ENCODE assay signal across 24 cellular contexts in genomic region chr1:56436338-56436695, GRCh38.
DNase-seq lines count a peak whose midpoint lies in the region; ATAC-seq and TF ChIP-seq lines count a peak whose summit lies in the region.
"Had no signal": no experiment of that assay in that cellular context is flagged by ENCODE, and none has a peak within 500 bp of the region (broad histone marks: within the 10 kb centered on the region; RNA-seq: fewer than 3 reads in every experiment).

No MANE protein-coding gene starts in this region.

- H3K9ac ChIP-seq in HUES64 (ENCODE audit: low read depth, low read length) (no peak overlapping the region; the same call in 1 of the 2 replicates), mammary epithelial cell (ENCODE audit: insufficient read depth, low read length) (no peak overlapping the region)

- H3K4me3 ChIP-seq in HUES64 (ENCODE audit: low read length) (peak overlapping the region; percentile 9; the same call in 1 of the 2 replicates), dorsolateral prefrontal cortex (peak overlapping the region in 5 of 59 donors; percentile 2 to 38 (median 14)), mammary epithelial cell (replicated peaks in 1 of 3; ENCODE audit: insufficient read depth in 1 of 3, low read depth in 2 of 3, low read length in 3 of 3) (no peak overlapping the region)
- H3K4me3 ChIP-seq: breast epithelium, colonic mucosa, gastroesophageal sphincter, lung, right atrium auricular region had no signal

- dilution Hi-C loops in mammary epithelial cell (cut with HindIII; ENCODE audit: low sequenced_read_pairs), result no loop called here

- H4K20me1 ChIP-seq in mammary epithelial cell (ENCODE audit: insufficient read depth, low read length), result no peaks in the 10 kb centered on the region

- H2AFZ ChIP-seq in mammary epithelial cell (ENCODE audit: low read depth, low read length), result no peak overlapping the region

- no peaks in the 10 kb centered on the region for H3K27me3 Mint-ChIP-seq in memory B cell
- H3K27me3 Mint-ChIP-seq: activated CD4-positive, alpha-beta T cell treated with anti-CD3 and anti-CD28 coated beads, Interleukin-2, amount 10 ng/mL, durations not matched to agents 24 days and 14 days had no signal

- ATAC-seq in memory B cell (ENCODE audit: low read depth), result no peak
- ATAC-seq: activated T-cell treated with anti-CD3 and anti-CD28 coated beads, Interleukin-2, amount 50 U/mL, for 72 hours; gastroesophageal sphincter; PC-3; Right ventricle myocardium inferior had no signal

- peaks cover 28% of the 10 kb centered on the region for H3K27me3 ChIP-seq in HUES64 (ENCODE audit: insufficient read depth, low read length)
- H3K27me3 ChIP-seq in dorsolateral prefrontal cortex, result peaks cover 0 to 2% (median 0%) of the 10 kb centered on the region in 45 donors
- H3K27me3 ChIP-seq in mammary epithelial cell (ENCODE audit: insufficient read depth, low read length), result no peaks in the 10 kb centered on the region
- H3K27me3 ChIP-seq: breast epithelium, colonic mucosa, gastroesophageal sphincter, right atrium auricular region had no signal

- peak overlapping the region; percentile 33 for H3K27ac Mint-ChIP-seq in memory B cell
- H3K27ac Mint-ChIP-seq: activated CD4-positive, alpha-beta T cell treated with anti-CD3 and anti-CD28 coated beads, Interleukin-2, amount 10 ng/mL, durations not matched to agents 24 days and 14 days; activated T-cell treated with anti-CD3 and anti-CD28 coated beads, Interleukin-2, amount 50 U/mL, for 72 hours had no signal

- no peaks in the 10 kb centered on the region for H3K9me3 ChIP-seq in HUES64 (ENCODE audit: insufficient read depth, low read depth, low read length)
- no peaks in the 10 kb centered on the region for H3K9me3 ChIP-seq in mammary epithelial cell (replicated peaks; ENCODE audit: insufficient read depth, low read length)
- H3K9me3 ChIP-seq: breast epithelium, colonic mucosa, gastroesophageal sphincter, right atrium auricular region had no signal

- H3K4me1 Mint-ChIP-seq in memory B cell, result peaks cover 45% of the 10 kb centered on the region
- H3K4me1 Mint-ChIP-seq: activated CD4-positive, alpha-beta T cell treated with anti-CD3 and anti-CD28 coated beads, Interleukin-2, amount 10 ng/mL, durations not matched to agents 24 days and 14 days had no signal

- no peak overlapping the region for H3K4me3 Mint-ChIP-seq in memory B cell
- H3K4me3 Mint-ChIP-seq: activated CD4-positive, alpha-beta T cell treated with anti-CD3 and anti-CD28 coated beads, Interleukin-2, amount 10 ng/mL, durations not matched to agents 24 days and 14 days; activated T-cell treated with anti-CD3 and anti-CD28 coated beads, Interleukin-2, amount 50 U/mL, for 72 hours; CD14-positive monocyte had no signal

- no peaks in the 10 kb centered on the region for H3K79me2 ChIP-seq in mammary epithelial cell (ENCODE audit: insufficient read depth, low read length)

- CTCF ChIA-PET in mammary epithelial cell (lab: Charles Lee; ENCODE audit: low non-redundant PET), result no interaction called here

- H3K4me1 ChIP-seq in HUES64 (ENCODE audit: insufficient read depth, low read length), result peaks cover 62% of the 10 kb centered on the region
- H3K4me1 ChIP-seq in mammary epithelial cell (ENCODE audit: insufficient read depth, low read length), result no peaks in the 10 kb centered on the region
- H3K4me1 ChIP-seq: colonic mucosa had no signal

- no TSS peak for BruUV-seq in mammary epithelial cell (replicated peaks; lab: Mats Ljungman, UMichigan)

- no peak for DNase-seq in dorsolateral prefrontal cortex
- DNase-seq in memory B cell (ENCODE audit: low spot score in 2 of 2), result no peak
- peak; percentile 52 for DNase-seq in putamen (ENCODE audit: low spot score)
- no peak for DNase-seq in NCI-H1092 (lab: John Stamatoyannopoulos, UW)
- no peak for DNase-seq in mammary epithelial cell
- DNase-seq in KG1 (lab: John Stamatoyannopoulos, UW), result no peak
- DNase-seq: activated CD4-positive, alpha-beta T cell treated with anti-CD3 and anti-CD28 coated beads, Interleukin-2, amount 10 ng/mL, durations not matched to agents 24 days and 14 days; activated naive CD4-positive, alpha-beta T cell treated with Interleukin-2 at 50 U/mL for 16 hours; activated T-cell treated with anti-CD3 and anti-CD28 coated beads, Interleukin-2, amount 50 U/mL, for 72 hours; colonic mucosa; Kasumi-1; NCI-H187 treated with DMSO at 0.1 percent for 48 hours; NCI-H774; PC-3; stimulated activated CD4-positive, alpha-beta T cell treated with anti-CD3 and anti-CD28 coated beads, Interleukin-4, amount 100 ng/mL, for 1 hour; stimulated activated naive CD4-positive, alpha-beta T cell had no signal

- no peaks in the 10 kb centered on the region for H3K9me3 Mint-ChIP-seq in memory B cell
- H3K9me3 Mint-ChIP-seq: activated CD4-positive, alpha-beta T cell treated with anti-CD3 and anti-CD28 coated beads, Interleukin-2, amount 10 ng/mL, durations not matched to agents 24 days and 14 days; CD14-positive monocyte had no signal

- H3K36me3 ChIP-seq in HUES64 (ENCODE audit: insufficient read depth, low read length), result no peaks in the 10 kb centered on the region
- no peaks in the 10 kb centered on the region for H3K36me3 ChIP-seq in mammary epithelial cell (ENCODE audit: insufficient read depth, low read length)
- H3K36me3 ChIP-seq: breast epithelium, colonic mucosa, gastroesophageal sphincter, right atrium auricular region had no signal

- in situ Hi-C loops in mammary epithelial cell (cut with MboI; ENCODE audit: low sequenced_read_pairs in 2 of 2), result no loop called here

- intact Hi-C loops in dorsolateral prefrontal cortex (cut with DNase I) (loop anchor here (2.0 to 5.0 kb wide), 3 partner anchors 36 to 142 kb away; partner anchors contain the start of gene PLPP3 (in 2 of the 2)), mammary epithelial cell (cut with micrococcal nuclease) (no loop called here)

- TF ChIP-seq CTCF in dorsolateral prefrontal cortex (IDR thresholded peaks at IDR 0.05 in 54 of 56, conservative IDR thresholded peaks at IDR 0.05 in 2 of 56; ENCODE audit: low read depth in 1 of 56, partially characterized antibody in 56 of 56) (no peak), mammary epithelial cell (conservative IDR thresholded peaks at IDR 0.05 in 1 of 2, IDR thresholded peaks at IDR 0.05 in 1 of 2; ENCODE audit: extremely low read depth in 1 of 2, insufficient read depth in 1 of 2, low read depth in 1 of 2, low read length in 2 of 2) (no peak)

- no peak overlapping the region for H3K4me2 ChIP-seq in mammary epithelial cell (ENCODE audit: insufficient read depth, low read depth, low read length)

- peak overlapping the region; percentile 72; the same call in 1 of the 2 replicates for H3K27ac ChIP-seq in HUES64 (ENCODE audit: low read depth, low read length)
- H3K27ac ChIP-seq in dorsolateral prefrontal cortex, result peak overlapping the region; percentile 69 to 99 (median 95)
- no peak overlapping the region for H3K27ac ChIP-seq in mammary epithelial cell (ENCODE audit: insufficient read depth, low read depth, low read length)
- H3K27ac ChIP-seq: breast epithelium, colonic mucosa, VCaP had no signal

- H3K36me3 Mint-ChIP-seq in memory B cell, result no peaks in the 10 kb centered on the region
- H3K36me3 Mint-ChIP-seq: CD14-positive monocyte had no signal

- 39% methylated on average over 2 of the region's 2 CpGs for WGBS in HUES64
- 60% methylated on average over 2 of the region's 2 CpGs for WGBS in mammary epithelial cell (ENCODE audit: low coverage, missing lambda C conversion rate)
